Comparison of ENCODE assay signal across 8 cellular contexts in genomic region chr17:73196500-73196899, GRCh38. TPM values are rescaled to one million over a fixed set of nuclear protein-coding genes. Genes with fewer than 3 reads are reported as not detected.
DNase-seq lines count a peak whose midpoint lies in the region; ATAC-seq, FAIRE-seq and TF ChIP-seq lines count a peak whose summit lies in the region.

No MANE protein-coding gene starts in this region.

- dilution Hi-C loops in IMR-90 (cut with HindIII; ENCODE audit: low sequenced_read_pairs, unreplicated experiment): no loop called here

- H2BK120ac ChIP-seq in IMR-90 (ENCODE audit: low read depth, low read length): no peak overlapping the region

- no peak overlapping the region for H2AFZ ChIP-seq in IMR-90 (replicated peaks; ENCODE audit: low read length, poor library complexity)
- no peak overlapping the region for H2AFZ ChIP-seq in K562 (ENCODE audit: low read depth, low read length)
- no peak overlapping the region for H2AFZ ChIP-seq in PC-9

- no peak overlapping the region for H4K8ac ChIP-seq in IMR-90 (ENCODE audit: low read depth in 2 of 2, low read length in 2 of 2)

- no TSS peak for BruUV-seq in IMR-90 (replicated peaks; lab: Mats Ljungman, UMichigan)
- BruUV-seq in K562 (replicated peaks; lab: Mats Ljungman, UMichigan): no TSS peak
- BruUV-seq in PC-9 (replicated peaks; lab: Mats Ljungman, UMichigan): no TSS peak

- H3F3A ChIP-seq in PC-9 (ENCODE audit: insufficient read depth, low read depth): peaks cover 15% of the 10 kb centered on the region; the same call in 1 of the 2 replicates

- H2AK9ac ChIP-seq in IMR-90 (replicated peaks; ENCODE audit: low read depth, low read length, poor library complexity): no peak overlapping the region

- in situ Hi-C loops in IMR-90 (cut with MboI; ENCODE audit: low sequenced_read_pairs) (no loop called here), K562 (cut with MboI) (no loop called here)

- 90% methylated on average over 7 of the region's 13 CpGs; no CpG with 5 or more reads in 1 of the 2 experiments for WGBS in IMR-90 (ENCODE audit: extremely low coverage in 2 of 2, insufficient read length in 1 of 2), 2 experiments
- 63% methylated on average over 12 of the region's 13 CpGs for WGBS in K562 (ENCODE audit: insufficient coverage, low coverage, missing lambda C conversion rate)

- no peak overlapping the region for H2BK5ac ChIP-seq in IMR-90 (ENCODE audit: low read depth, low read length, poor library complexity, severe bottlenecking)

- no peak overlapping the region for H2BK20ac ChIP-seq in IMR-90 (ENCODE audit: low read depth, low read length)

- no peak overlapping the region for H3K18ac ChIP-seq in IMR-90 (ENCODE audit: low read depth, low read length)

- H3K4me1 ChIP-seq in IMR-90 (ENCODE audit: control insufficient read depth, insufficient read depth, low read length): peaks cover 5% of the 10 kb centered on the region
- peaks cover 12 to 20% of the 10 kb centered on the region in 2 experiments; a peak in 4 of 5 replicates for H3K4me1 ChIP-seq in K562 (replicated peaks in 1 of 2; ENCODE audit: control insufficient read depth in 2 of 2, insufficient read depth in 2 of 2, low read length in 2 of 2)
- H3K4me1 ChIP-seq in PC-9 (replicated peaks; ENCODE audit: insufficient read depth): 0 out of 2 replicates have a peak, but pooled peaks cover 4% of the 10 kb centered on the region

- no peak overlapping the region for H3K23ac ChIP-seq in IMR-90 (ENCODE audit: low read depth, low read length)

- ATAC-seq in IMR-90 (ENCODE audit: low read depth) (no peak), K562 (no peak)

- H4K91ac ChIP-seq in IMR-90 (ENCODE audit: insufficient read depth, low read depth, low read length): no peak overlapping the region

- H3K4me2 ChIP-seq in IMR-90 (ENCODE audit: low read depth, low read length): no peak overlapping the region
- H3K4me2 ChIP-seq in K562 (ENCODE audit: insufficient read depth, low read length): no peak overlapping the region
- no peak overlapping the region for H3K4me2 ChIP-seq in PC-9

- POLR2A ChIA-PET in IMR-90 (lab: Charles Lee; ENCODE audit: unreplicated experiment): no interaction called here
- POLR2A ChIA-PET in K562 (lab: Yijun Ruan, JAX): interaction anchor here (0.7 to 3.6 kb wide), 3 partner anchors 12 to 146 kb away, joined by 3 to 15 read pairs (median 3); no protein-coding TSS in a partner anchor
- POLR2A ChIA-PET in PC-9 (lab: Charles Lee; ENCODE audit: unreplicated experiment): no interaction called here

- no peak overlapping the region for H4K5ac ChIP-seq in IMR-90 (ENCODE audit: low read depth, low read length)

- H3K79me1 ChIP-seq in IMR-90 (ENCODE audit: low read depth in 1 of 2, low read length in 2 of 2): peaks cover 45 to 86% of the 10 kb centered on the region in 2 experiments

- H3K27ac ChIP-seq in 22Rv1: peak overlapping the region; percentile 66
- H3K27ac ChIP-seq in IMR-90 (ENCODE audit: insufficient read depth, low read length): no peak overlapping the region
- H3K27ac ChIP-seq in K562 (ENCODE audit: extremely low read depth, low read depth, low read length): no peak overlapping the region
- H3K27ac ChIP-seq in PC-9: no peak overlapping the region

- intact Hi-C loops in IMR-90 (cut with micrococcal nuclease) (no loop called here), K562 (cut with micrococcal nuclease) (no loop called here), PC-9 (cut with micrococcal nuclease; ENCODE audit: unreplicated experiment) (no loop called here)

- TF ChIP-seq EP300 in K562 (IDR thresholded peaks at IDR 0.05; ENCODE audit: low read length): no peak

- CTCF ChIA-PET in IMR-90 (lab: Yijun Ruan, JAX): interaction anchor here (0.6 to 0.8 kb wide), 4 partner anchors 12 to 471 kb away, joined by 3 to 4 read pairs (median 3); no protein-coding TSS in a partner anchor
- CTCF ChIA-PET in K562 (lab: Yijun Ruan, JAX; ENCODE audit: low intra/inter-chr PET ratio): no interaction called here
- CTCF ChIA-PET in PC-9 (lab: Charles Lee): no interaction called here

- H3K56ac ChIP-seq in IMR-90 (ENCODE audit: extremely low read depth, insufficient read depth, low read length): no peak overlapping the region

- peaks cover 22% of the 10 kb centered on the region for H4K20me1 ChIP-seq in IMR-90 (ENCODE audit: insufficient read depth, low read length)
- H4K20me1 ChIP-seq in K562 (replicated peaks; ENCODE audit: control insufficient read depth, insufficient read depth, low read length): peaks cover 10% of the 10 kb centered on the region
- no peaks in the 10 kb centered on the region for H4K20me1 ChIP-seq in PC-9 (ENCODE audit: insufficient read depth)

- H2AK5ac ChIP-seq in IMR-90 (ENCODE audit: low read depth, low read length): no peak overlapping the region

- TF ChIP-seq POLR2A in IMR-90 (IDR thresholded peaks at IDR 0.05; ENCODE audit: low read depth, low read length) (no peak), K562 (conservative IDR thresholded peaks at IDR 0.05) (no peak)

- no peaks in the 10 kb centered on the region for H3K9me2 ChIP-seq in PC-9 (ENCODE audit: insufficient read depth)

- TF ChIP-seq CTCF in 22Rv1 (IDR thresholded peaks at IDR 0.05) (peak; percentile 90), IMR-90 (conservative IDR thresholded peaks at IDR 0.05; ENCODE audit: low read depth, low read length) (peak; percentile 20; the same call in 1 of the 2 replicates), K562 (IDR thresholded peaks at IDR 0.05 in 2 of 3, conservative IDR thresholded peaks at IDR 0.05 in 1 of 3; ENCODE audit: insufficient read depth in 2 of 3, low read depth in 1 of 3, low read length in 3 of 3) (peak; percentile 28 to 37 (median 32); a peak in 3 of 6 replicates), PC-9 (conservative IDR thresholded peaks at IDR 0.05) (no peak)

- H3K79me2 ChIP-seq in K562 (ENCODE audit: control insufficient read depth, insufficient read depth, low read length) (peaks cover 20% of the 10 kb centered on the region), PC-9 (ENCODE audit: low read depth) (peaks cover 19% of the 10 kb centered on the region; the same call in 1 of the 2 replicates)

- no peak overlapping the region for H3K14ac ChIP-seq in IMR-90 (replicated peaks; ENCODE audit: low read depth, low read length)

- no peak for FAIRE-seq in K562 (lab: Jason Lieb, UNC)

- DNase-seq in IMR-90 (no peak), K562 (ENCODE audit: extremely low read depth in 1 of 4, low spot score in 3 of 4) (peak in 1 of 4 experiments; percentile 20), left kidney (ENCODE audit: low read depth, low spot score) (peak; percentile 78), cortex of kidney (lab: John Stamatoyannopoulos, UW) (no peak), iPS-NIHi11 (ENCODE audit: low spot score) (no peak), PC-9 (no peak)
- DNase-seq in activated CD4-positive, alpha-beta T cell treated with anti-CD3 and anti-CD28 coated beads for 48 hours: no peak

- no peak overlapping the region for H3K4me3 ChIP-seq in IMR-90 (ENCODE audit: insufficient read depth, low read depth, low read length)
- H3K4me3 ChIP-seq in K562: no peak overlapping the region
- H3K4me3 ChIP-seq in PC-9: no peak overlapping the region

- peaks cover 54% of the 10 kb centered on the region for H3K36me3 ChIP-seq in IMR-90 (ENCODE audit: control insufficient read depth, insufficient read depth, low read length)
- H3K36me3 ChIP-seq in K562 (ENCODE audit: control insufficient read depth, insufficient read depth, low read length): peaks cover 61% of the 10 kb centered on the region
- peaks cover 30% of the 10 kb centered on the region for H3K36me3 ChIP-seq in PC-9 (ENCODE audit: low read depth)

- peaks cover 18% of the 10 kb centered on the region for H3K9me1 ChIP-seq in IMR-90 (ENCODE audit: insufficient read depth, low read length)
- H3K9me1 ChIP-seq in K562 (ENCODE audit: control insufficient read depth, insufficient read depth, low read length): peaks cover 8% of the 10 kb centered on the region

- H3K4ac ChIP-seq in IMR-90 (ENCODE audit: low read depth, low read length): no peak overlapping the region

- H3K9ac ChIP-seq in IMR-90 (ENCODE audit: low read depth, low read length) (no peak overlapping the region), K562 (ENCODE audit: insufficient read depth in 1 of 2, low read depth in 2 of 2, low read length in 2 of 2) (no peak overlapping the region)

- H3K9me3 ChIP-seq in IMR-90 (ENCODE audit: control insufficient read depth, insufficient read depth, low read length) (no peaks in the 10 kb centered on the region), K562 (replicated peaks; ENCODE audit: control insufficient read depth, insufficient read depth, low read depth, low read length) (no peaks in the 10 kb centered on the region), PC-9 (ENCODE audit: insufficient read depth, low read depth) (no peaks in the 10 kb centered on the region)

- TF ChIP-seq RAD21 in IMR-90 (IDR thresholded peaks at IDR 0.05; ENCODE audit: low read length) (no peak), K562 (CRISPR knock-in tag; conservative IDR thresholded peaks at IDR 0.05 in 1 of 2, IDR thresholded peaks at IDR 0.05 in 1 of 2) (no peak)

- no peak overlapping the region for H2BK15ac ChIP-seq in IMR-90 (ENCODE audit: low read depth, low read length)

- H3K27me3 ChIP-seq in IMR-90 (ENCODE audit: control insufficient read depth, insufficient read depth, low read length) (no peaks in the 10 kb centered on the region), K562 (ENCODE audit: control insufficient read depth in 2 of 2, insufficient read depth in 2 of 2, low read length in 2 of 2) (no peaks in the 10 kb centered on the region), PC-9 (ENCODE audit: insufficient read depth, low read depth) (no peaks in the 10 kb centered on the region)

RNA-seq across cellular contexts. Expression of gene COG1, which starts 3.6 kb away (rescaled TPM):
- 14.4 and 18.3 TPM in 2 replicates for total RNA-seq in IMR-90 (2012; rRNA removed)
- 35.1 and 40.2 TPM in 2 replicates for polyA plus RNA-seq in IMR-90 (2012; rRNA removed)
- 15.0 and 15.4 TPM in 2 replicates for polyA plus RNA-seq in IMR-90 (2012; cell fraction: cytosol; rRNA removed)
- 85.9 and 135 TPM in 2 replicates for polyA plus RNA-seq in IMR-90 (2012; cell fraction: nucleus; rRNA removed; ENCODE audit: low replicate concordance)
- 66.6 and 89.3 TPM in 2 replicates for total RNA-seq in K562 (2011; cell fraction: chromatin; rRNA removed; ENCODE audit: low replicate concordance)
- total RNA-seq in K562 (2011; cell fraction: nucleolus; rRNA removed): 46.7 and 60.0 TPM in 2 replicates
- total RNA-seq in K562 (2011; cell fraction: nucleoplasm; rRNA removed): 49.8 and 61.1 TPM in 2 replicates
- 10.8 and 16.6 TPM in 2 replicates for total RNA-seq in K562 (2014; rRNA removed)
- 12.3 and 14.0 TPM in 2 replicates for total RNA-seq in K562 (2014; rRNA removed; fragmentation: Illumina TruSeq; extraction: Trizol)
- 13.8 and 18.5 TPM in 2 replicates for total RNA-seq in K562 (2015; rRNA removed; fragmentation: Illumina TruSeq; extraction: Trizol)
- 23.9 and 26.8 TPM in 2 replicates for total RNA-seq in K562 (2021)
- 16.2 and 22.8 TPM in 2 replicates for polyA plus RNA-seq in K562 (2011; rRNA removed)
- 13.1 and 18.9 TPM in 2 replicates for polyA plus RNA-seq in K562 (2011; cell fraction: cytosol; rRNA removed)
- polyA plus RNA-seq in K562 (2011; cell fraction: nucleus; rRNA removed): 55.2 and 65.8 TPM in 2 replicates
- polyA plus RNA-seq in K562 (2012): 23.6 and 25.0 TPM in 2 replicates
- 19.6 and 28.3 TPM in 2 replicates for polyA plus RNA-seq in K562 (2014; fragmentation: Illumina TruSeq; extraction: Trizol)
- polyA plus RNA-seq in K562 (2014; fragmentation: Nextera tagmentation; extraction: Ambion mirVana): 1 to 10 TPM; 9.5 to 9.9 TPM
- 12.9 and 13.9 TPM in 2 replicates for polyA plus RNA-seq in K562 (2014; rRNA removed)
- 20.6 and 23.9 TPM in 2 replicates for polyA minus RNA-seq in K562 (2011; rRNA and poly(A)+ RNA removed)
- 15.8 and 17.8 TPM in 2 replicates for polyA minus RNA-seq in K562 (2011; cell fraction: cytosol; rRNA and poly(A)+ RNA removed)
- polyA minus RNA-seq in K562 (2011; cell fraction: nucleus; rRNA and poly(A)+ RNA removed): 42.4 and 45.0 TPM in 2 replicates
- 24.8 and 25.6 TPM in 2 replicates for total RNA-seq in PC-9 (2021)

RNA-seq across cellular contexts. Expression of gene SSTR2, which starts 31.7 kb away (rescaled TPM):
- total RNA-seq in IMR-90 (2012; rRNA removed): not detected in 2 replicates
- polyA plus RNA-seq in IMR-90 (2012; rRNA removed): under 0.01 TPM in 1 of 2 replicates, not detected in the other
- 0.02 TPM in 1 of 2 replicates, not detected in the other for polyA plus RNA-seq in IMR-90 (2012; cell fraction: cytosol; rRNA removed)
- 0.01 and 0.11 TPM in 2 replicates for polyA plus RNA-seq in IMR-90 (2012; cell fraction: nucleus; rRNA removed; ENCODE audit: low replicate concordance)
- total RNA-seq in K562 (2011; cell fraction: chromatin; rRNA removed; ENCODE audit: low replicate concordance): not detected in 2 replicates
- not detected in 2 replicates for total RNA-seq in K562 (2011; cell fraction: nucleolus; rRNA removed)
- not detected in 2 replicates for total RNA-seq in K562 (2011; cell fraction: nucleoplasm; rRNA removed)
- not detected in 2 replicates for total RNA-seq in K562 (2014; rRNA removed)
- total RNA-seq in K562 (2014; rRNA removed; fragmentation: Illumina TruSeq; extraction: Trizol): not detected in 2 replicates
- not detected in 2 replicates for total RNA-seq in K562 (2015; rRNA removed; fragmentation: Illumina TruSeq; extraction: Trizol)
- total RNA-seq in K562 (2021): not detected in 2 replicates
- polyA plus RNA-seq in K562 (2011; rRNA removed): not detected in 2 replicates
- not detected in 2 replicates for polyA plus RNA-seq in K562 (2011; cell fraction: cytosol; rRNA removed)
- polyA plus RNA-seq in K562 (2011; cell fraction: nucleus; rRNA removed): not detected in 2 replicates
- 0.04 TPM in 2 replicates for polyA plus RNA-seq in K562 (2012)
- not detected in 2 replicates for polyA plus RNA-seq in K562 (2014; fragmentation: Illumina TruSeq; extraction: Trizol)
- polyA plus RNA-seq in K562 (2014; fragmentation: Nextera tagmentation; extraction: Ambion mirVana): under 1 TPM in 1 of 2 experiments, not detected in 1; 0.03 TPM
- not detected in 2 replicates for polyA plus RNA-seq in K562 (2014; rRNA removed)
- polyA minus RNA-seq in K562 (2011; rRNA and poly(A)+ RNA removed): not detected in 2 replicates
- not detected in 2 replicates for polyA minus RNA-seq in K562 (2011; cell fraction: cytosol; rRNA and poly(A)+ RNA removed)
- polyA minus RNA-seq in K562 (2011; cell fraction: nucleus; rRNA and poly(A)+ RNA removed): not detected in 2 replicates
- not detected in 2 replicates for total RNA-seq in PC-9 (2021)
